8 cellular contexts compared by ENCODE assay signal in genomic region chr6:52361945-52362442, GRCh38. TPM values are rescaled to one million over a fixed set of nuclear protein-coding genes. Genes with fewer than 3 reads are reported as not detected.
DNase-seq lines count a peak whose midpoint lies in the region; ATAC-seq and TF ChIP-seq lines count a peak whose summit lies in the region.

Gene PAQR8 (plus strand): TSS chr6:52362151. CDS start chr6:52403214, 41,063 bp downstream.

- peaks cover under 1% of the 10 kb centered on the region for H3K36me3 Mint-ChIP-seq in activated naive CD8-positive, alpha-beta T cell

- peak in 1 of 12 donors; percentile 4 for TF ChIP-seq CTCF in heart left ventricle (IDR thresholded peaks at IDR 0.05)
- TF ChIP-seq CTCF in tibial nerve (IDR thresholded peaks at IDR 0.05) = peak in 2 of 5 experiments; percentile 31 to 32

- TF ChIP-seq POLR2A in heart left ventricle (IDR thresholded peaks at IDR 0.05) (peak in 1 of 2 donors; percentile 67), tibial nerve (IDR thresholded peaks at IDR 0.05) (peak; percentile 71 to 87)

- H3K4me3 ChIP-seq in heart left ventricle (peak within 1 kb of the TSS; percentile 69 to 95 (median 88)), tibial nerve (peak within 1 kb of the TSS; percentile 73 to 88 (median 86))

- H3K9me3 ChIP-seq in heart left ventricle = no peaks in the 10 kb centered on the region
- no peaks in the 10 kb centered on the region for H3K9me3 ChIP-seq in tibial nerve

- no peaks in the 10 kb centered on the region for H3K27me3 Mint-ChIP-seq in activated naive CD8-positive, alpha-beta T cell

- ATAC-seq in GM21786 (IDR thresholded peaks at IDR 0.05; ENCODE audit: unreplicated experiment) = peak; percentile 76
- ATAC-seq in heart left ventricle = peak; percentile 83 to 99 (median 96)

- peak within 1 kb of the TSS; percentile 99 for H3K4me3 Mint-ChIP-seq in activated naive CD8-positive, alpha-beta T cell

- H3K27ac ChIP-seq in heart left ventricle (peak within 1 kb of the TSS; percentile 49 to 90 (median 82)), tibial nerve (peak within 1 kb of the TSS; percentile 67 to 93 (median 92))

- no peaks in the 10 kb centered on the region for H3K27me3 ChIP-seq in heart left ventricle
- H3K27me3 ChIP-seq in tibial nerve = no peaks in the 10 kb centered on the region

- peaks cover 48% of the 10 kb centered on the region for H3K4me1 Mint-ChIP-seq in activated naive CD8-positive, alpha-beta T cell (ENCODE audit: low read depth)

- H3K27ac Mint-ChIP-seq in activated naive CD8-positive, alpha-beta T cell = peak within 1 kb of the TSS; percentile 97

- H3K9me3 Mint-ChIP-seq in activated naive CD8-positive, alpha-beta T cell (ENCODE audit: low read depth) = no peaks in the 10 kb centered on the region

- intact Hi-C loops in heart left ventricle (cut with DNase I) = loop anchor here in 9 of 10 donors (2.0 to 10.0 kb wide), 6 partner anchors 60 to 80 kb away; partner anchors contain the start of gene MCM3 (in 6 of the 9)

- peak in 1 of 2 donors; percentile 72 for TF ChIP-seq EP300 in tibial nerve (IDR thresholded peaks at IDR 0.05)

- H3K4me1 ChIP-seq in heart left ventricle (peaks cover 0 to 25% (median 14%) of the 10 kb centered on the region in 12 donors), tibial nerve (peaks cover 0 to 54% (median 15%) of the 10 kb centered on the region in 4 donors)

- 0 to 1% (median 0%) methylated on average over 5 to 69 of the region's 69 CpGs for WGBS in heart left ventricle, 4 donors
- 0% methylated on average over 7 to 12 of the region's 69 CpGs for WGBS in tibial nerve, 2 donors

- DNase-seq in EH (ENCODE audit: low read depth) (peak; percentile 72), Kasumi-1 (lab: John Stamatoyannopoulos, UW) (peak; percentile 57 to 69), SKM-1 treated with dmso at 0.1 percent for 144 hours (lab: John Stamatoyannopoulos, UW; ENCODE audit: unreplicated experiment) (peak; percentile 51), heart left ventricle (peak; percentile 85 to 93 (median 88)), pons (ENCODE audit: low spot score) (peak; percentile 78), tibial nerve (ENCODE audit: low spot score in 2 of 2) (peak; percentile 33 to 38)

- H3K36me3 ChIP-seq in heart left ventricle (no peaks in the 10 kb centered on the region), tibial nerve (no peaks in the 10 kb centered on the region)

RNA-seq across cellular contexts. Expression of gene PAQR8, which starts in this region (rescaled TPM):
- total RNA-seq in heart left ventricle = 1 to 10 TPM; 1.8 to 7.5 (median 3.6) TPM
- polyA plus RNA-seq in heart left ventricle = 1 to 10 TPM; 1.3 to 3.7 TPM
- total RNA-seq in tibial nerve = 10 to 100 TPM; 12.6 to 33.2 (median 22.3) TPM

Comparison
In these comparisons a context has a peak if more than half of its experiments do, and no peak if none do; other contexts are left out.
1. Peak in every context shown above with its lines: DNase-seq, ATAC-seq, H3K4me3 ChIP-seq and H3K27ac ChIP-seq.
2. DNase-seq: peak in every context shown above with its lines; median percentile 88 in heart left ventricle; 78 in pons; 72 in EH; 63 in Kasumi-1; 51 in SKM-1 treated with dmso at 0.1 percent for 144 hours; 36 in tibial nerve.